ENCODE assay signal across 11 cellular contexts in the genomic region with DNA sequence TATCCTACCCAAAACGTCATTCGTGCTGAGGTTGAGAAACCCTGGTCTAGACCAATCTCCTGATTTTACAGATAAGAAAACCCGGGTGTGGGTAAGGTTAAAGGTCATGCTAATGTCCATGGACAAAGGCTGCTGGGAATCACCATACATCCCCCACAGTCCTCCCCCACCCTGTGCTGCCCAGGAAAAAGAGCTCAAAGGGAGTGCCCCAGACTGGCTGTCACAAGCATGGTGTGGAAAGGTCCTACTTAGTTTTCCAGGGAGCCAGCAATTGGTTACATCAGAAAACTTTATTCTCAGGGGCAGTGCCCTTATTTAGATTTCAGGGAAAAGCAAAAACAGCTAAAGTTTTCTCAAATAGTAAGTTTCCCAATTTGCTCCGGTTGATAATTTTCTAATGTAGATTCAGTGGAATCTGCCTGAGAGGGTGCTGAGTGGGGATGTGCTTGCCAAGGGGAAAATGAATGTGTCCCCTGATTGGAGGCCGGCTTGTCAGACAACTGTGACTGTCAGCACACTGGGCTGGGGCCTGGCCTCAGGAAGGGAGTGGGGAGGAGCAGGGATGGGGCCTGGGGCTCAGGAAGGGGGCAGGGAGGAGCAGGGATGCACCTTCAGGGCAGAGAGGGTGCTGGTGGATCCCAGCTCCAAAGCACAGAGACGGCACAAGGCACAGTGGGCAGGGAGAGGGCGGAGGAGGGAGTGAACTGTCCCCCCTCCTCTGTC.
DNase-seq lines count a peak whose midpoint lies in the region; ATAC-seq and TF ChIP-seq lines count a peak whose summit lies in the region.
"Had no signal": no experiment of that assay in that cellular context is flagged by ENCODE, and none has a peak within 500 bp of the region (broad histone marks: within the 10 kb centered on the region; RNA-seq: fewer than 3 reads in every experiment).

No MANE protein-coding gene starts in this region.

- H3K27me3 ChIP-seq in IMR-90 (ENCODE audit: control insufficient read depth, insufficient read depth, low read length) = no peaks in the 10 kb centered on the region
- H3K27me3 ChIP-seq in CD8-positive, alpha-beta T cell (ENCODE audit: insufficient read depth, low read length) = no peaks in the 10 kb centered on the region
- H3K27me3 ChIP-seq: BLaER1 had no signal

- TF ChIP-seq RAD21 in IMR-90 (IDR thresholded peaks at IDR 0.05; ENCODE audit: low read length) = no peak

- peak overlapping the region; percentile 77 for H3K27ac Mint-ChIP-seq in progenitor cell of endocrine pancreas
- H3K27ac Mint-ChIP-seq in CD8-positive, alpha-beta T cell = no peak overlapping the region
- H3K27ac Mint-ChIP-seq: H9 had no signal

- in situ Hi-C loops in IMR-90 (cut with MboI; ENCODE audit: low sequenced_read_pairs) = no loop called here

- H2AFZ ChIP-seq in IMR-90 (replicated peaks; ENCODE audit: low read length, poor library complexity) = peak overlapping the region; percentile 36

- H3K79me1 ChIP-seq in IMR-90 (ENCODE audit: low read depth in 1 of 2, low read length in 2 of 2) = 0 out of 4 replicates have a peak, but pooled peaks cover 3 to 5% of the 10 kb centered on the region in 2 experiments

- H2AK9ac ChIP-seq in IMR-90 (replicated peaks; ENCODE audit: low read depth, low read length, poor library complexity) = no peak overlapping the region

- H2BK120ac ChIP-seq in IMR-90 (ENCODE audit: low read depth, low read length) = no peak overlapping the region

- H4K8ac ChIP-seq in IMR-90 (ENCODE audit: low read depth in 2 of 2, low read length in 2 of 2) = no peak overlapping the region

- no peaks in the 10 kb centered on the region for H3K9me3 Mint-ChIP-seq in progenitor cell of endocrine pancreas (ENCODE audit: low read depth)
- H3K9me3 Mint-ChIP-seq in CD8-positive, alpha-beta T cell = no peaks in the 10 kb centered on the region
- H3K9me3 Mint-ChIP-seq: H9 had no signal

- peaks cover 13% of the 10 kb centered on the region for H3K4me1 ChIP-seq in IMR-90 (ENCODE audit: control insufficient read depth, insufficient read depth, low read length)
- no peaks in the 10 kb centered on the region for H3K4me1 ChIP-seq in CD8-positive, alpha-beta T cell (ENCODE audit: insufficient read depth, low read length)

- H2BK20ac ChIP-seq in IMR-90 (ENCODE audit: low read depth, low read length) = no peak overlapping the region

- H4K20me1 ChIP-seq in IMR-90 (ENCODE audit: insufficient read depth, low read length) = no peaks in the 10 kb centered on the region
- H4K20me1 ChIP-seq: BLaER1 had no signal

- H3K27ac ChIP-seq in IMR-90 (ENCODE audit: insufficient read depth, low read length) = no peak overlapping the region
- no peak overlapping the region for H3K27ac ChIP-seq in CD8-positive, alpha-beta T cell (ENCODE audit: low read depth, low read length)
- H3K27ac ChIP-seq: BLaER1 had no signal

- no peak for ATAC-seq in IMR-90 (ENCODE audit: low read depth)
- ATAC-seq in CD8-positive, alpha-beta T cell = no peak

- peaks cover 94% of the 10 kb centered on the region for H3K27me3 Mint-ChIP-seq in progenitor cell of endocrine pancreas
- no peaks in the 10 kb centered on the region for H3K27me3 Mint-ChIP-seq in CD8-positive, alpha-beta T cell (ENCODE audit: low read depth)

- no peak overlapping the region for H3K23ac ChIP-seq in IMR-90 (ENCODE audit: low read depth, low read length)

- CTCF ChIA-PET in IMR-90 (lab: Yijun Ruan, JAX) = no interaction called here
- CTCF ChIA-PET in CD8-positive, alpha-beta T cell (lab: Charles Lee) = interaction anchor here (1.1 kb wide), 1 partner anchor 9 kb away, joined by 3 read pairs; no protein-coding TSS in a partner anchor

- 46% methylated on average over 3 of the region's 7 CpGs; no CpG with 5 or more reads in 1 of the 2 experiments for WGBS in IMR-90 (ENCODE audit: extremely low coverage in 2 of 2, insufficient read length in 1 of 2), 2 experiments

- no peaks in the 10 kb centered on the region for H3K36me3 Mint-ChIP-seq in progenitor cell of endocrine pancreas (ENCODE audit: insufficient read depth)
- no peaks in the 10 kb centered on the region for H3K36me3 Mint-ChIP-seq in CD8-positive, alpha-beta T cell

- no peak overlapping the region for H3K4me3 ChIP-seq in IMR-90 (ENCODE audit: insufficient read depth, low read depth, low read length)
- no peak overlapping the region for H3K4me3 ChIP-seq in CD8-positive, alpha-beta T cell (ENCODE audit: low read depth, low read length)
- H3K4me3 ChIP-seq: BLaER1 had no signal

- no peak for TF ChIP-seq POLR2A in IMR-90 (IDR thresholded peaks at IDR 0.05; ENCODE audit: low read depth, low read length)

- H3K9me1 ChIP-seq in IMR-90 (ENCODE audit: insufficient read depth, low read length) = 0 out of 2 replicates have a peak, but pooled peaks cover 4% of the 10 kb centered on the region

- H3K18ac ChIP-seq in IMR-90 (ENCODE audit: low read depth, low read length) = no peak overlapping the region

- dilution Hi-C loops in IMR-90 (cut with HindIII; ENCODE audit: low sequenced_read_pairs, unreplicated experiment) = no loop called here

- H3K14ac ChIP-seq in IMR-90 (replicated peaks; ENCODE audit: low read depth, low read length) = no peak overlapping the region

- POLR2A ChIA-PET in IMR-90 (lab: Charles Lee; ENCODE audit: unreplicated experiment) = no interaction called here
- POLR2A ChIA-PET in CD8-positive, alpha-beta T cell (lab: Charles Lee) = no interaction called here

- no peak overlapping the region; the same call in 1 of the 2 replicates for H4K91ac ChIP-seq in IMR-90 (ENCODE audit: insufficient read depth, low read depth, low read length)

- H3K36me3 ChIP-seq in IMR-90 (ENCODE audit: control insufficient read depth, insufficient read depth, low read length) = no peaks in the 10 kb centered on the region
- no peaks in the 10 kb centered on the region for H3K36me3 ChIP-seq in CD8-positive, alpha-beta T cell (ENCODE audit: insufficient read depth, low read length)
- H3K36me3 ChIP-seq: BLaER1 had no signal

- peak; percentile 49 for DNase-seq in Ammon's horn (ENCODE audit: low spot score)
- no peak for DNase-seq in IMR-90
- peak; percentile 51 for DNase-seq in globus pallidus (ENCODE audit: low spot score)
- no peak for DNase-seq in progenitor cell of endocrine pancreas (ENCODE audit: low spot score, unreplicated experiment)
- no peak for DNase-seq in CD8-positive, alpha-beta T cell
- no peak for DNase-seq in GOT3 (lab: John Stamatoyannopoulos, UW)
- no peak for DNase-seq in stimulated activated CD4-positive, alpha-beta T cell treated with anti-CD3 and anti-CD28 coated beads, Interleukin-12 subunit alpha, Interleukin-12 subunit beta, amount 100 ng/mL, for 4 hours
- DNase-seq: DMS53, GF-D8, H9 had no signal

- intact Hi-C loops in IMR-90 (cut with micrococcal nuclease) = no loop called here
- intact Hi-C loops in CD8-positive, alpha-beta T cell (cut with DNase I, micrococcal nuclease) = no loop called here

- H2AK5ac ChIP-seq in IMR-90 (ENCODE audit: low read depth, low read length) = no peak overlapping the region

- no peaks in the 10 kb centered on the region for H3K9me3 ChIP-seq in IMR-90 (ENCODE audit: control insufficient read depth, insufficient read depth, low read length)
- no peaks in the 10 kb centered on the region for H3K9me3 ChIP-seq in CD8-positive, alpha-beta T cell (ENCODE audit: low read length)
- H3K9me3 ChIP-seq: BLaER1 had no signal

- H3K4ac ChIP-seq in IMR-90 (ENCODE audit: low read depth, low read length) = no peak overlapping the region

- H3K4me1 Mint-ChIP-seq in progenitor cell of endocrine pancreas (ENCODE audit: low read depth) = peaks cover 11% of the 10 kb centered on the region
- peaks cover 3% of the 10 kb centered on the region for H3K4me1 Mint-ChIP-seq in CD8-positive, alpha-beta T cell (ENCODE audit: low read depth)

- no peak overlapping the region for H2BK5ac ChIP-seq in IMR-90 (ENCODE audit: low read depth, low read length, poor library complexity, severe bottlenecking)

- no peak overlapping the region for H4K5ac ChIP-seq in IMR-90 (ENCODE audit: low read depth, low read length)

- H2BK15ac ChIP-seq in IMR-90 (ENCODE audit: low read depth, low read length) = no peak overlapping the region

- no peak overlapping the region for H3K4me2 ChIP-seq in IMR-90 (ENCODE audit: low read depth, low read length)
- H3K4me2 ChIP-seq: BLaER1 had no signal

- H3K9ac ChIP-seq in IMR-90 (ENCODE audit: low read depth, low read length) = no peak overlapping the region
- H3K9ac ChIP-seq: BLaER1 had no signal

- H3K56ac ChIP-seq in IMR-90 (ENCODE audit: extremely low read depth, insufficient read depth, low read length) = no peak overlapping the region

- TF ChIP-seq CTCF in IMR-90 (conservative IDR thresholded peaks at IDR 0.05; ENCODE audit: low read depth, low read length) (no peak), progenitor cell of endocrine pancreas (IDR thresholded peaks at IDR 0.05; ENCODE audit: unreplicated experiment) (no peak)
- no peak for TF ChIP-seq CTCF in CD8-positive, alpha-beta T cell (IDR thresholded peaks at IDR 0.05)

- no peak overlapping the region for H3K4me3 Mint-ChIP-seq in progenitor cell of endocrine pancreas (ENCODE audit: low read depth)
- no peak overlapping the region for H3K4me3 Mint-ChIP-seq in CD8-positive, alpha-beta T cell
- H3K4me3 Mint-ChIP-seq: H9 had no signal

- BruUV-seq in IMR-90 (replicated peaks; lab: Mats Ljungman, UMichigan) = no TSS peak

TF ChIP-seq in IMR-90, 13 proteins besides CTCF, POLR2A, EP300 and RAD21:
- TF ChIP-seq, protein P1, sequence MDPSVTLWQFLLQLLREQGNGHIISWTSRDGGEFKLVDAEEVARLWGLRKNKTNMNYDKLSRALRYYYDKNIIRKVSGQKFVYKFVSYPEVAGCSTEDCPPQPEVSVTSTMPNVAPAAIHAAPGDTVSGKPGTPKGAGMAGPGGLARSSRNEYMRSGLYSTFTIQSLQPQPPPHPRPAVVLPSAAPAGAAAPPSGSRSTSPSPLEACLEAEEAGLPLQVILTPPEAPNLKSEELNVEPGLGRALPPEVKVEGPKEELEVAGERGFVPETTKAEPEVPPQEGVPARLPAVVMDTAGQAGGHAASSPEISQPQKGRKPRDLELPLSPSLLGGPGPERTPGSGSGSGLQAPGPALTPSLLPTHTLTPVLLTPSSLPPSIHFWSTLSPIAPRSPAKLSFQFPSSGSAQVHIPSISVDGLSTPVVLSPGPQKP (IDR thresholded peaks at IDR 0.05; ENCODE audit: borderline replicate concordance, low read depth, low read length) = no peak
- TF ChIP-seq MXI1 (IDR thresholded peaks at IDR 0.05; ENCODE audit: borderline replicate concordance, low read depth, low read length) (no peak), MAZ (IDR thresholded peaks at IDR 0.05; ENCODE audit: borderline replicate concordance, low read depth, low read length) (no peak), RCOR1 (IDR thresholded peaks at IDR 0.05; ENCODE audit: insufficient replicate concordance, low read length) (no peak), CHD1 (IDR thresholded peaks at IDR 0.05; ENCODE audit: low read depth, low read length) (no peak), CEBPB (IDR thresholded peaks at IDR 0.05; ENCODE audit: low read depth, low read length) (no peak)
TF ChIP-seq in IMR-90: peak in this region for 0.

Comparison
In these comparisons a context has a peak if more than half of its experiments do, and no peak if none do; other contexts are left out.
1. DNase-seq: peak in Ammon's horn (single experiment) and globus pallidus (single experiment); none in IMR-90 (single experiment), progenitor cell of endocrine pancreas (single experiment), CD8-positive, alpha-beta T cell (0 of 7), GOT3 (single experiment) and stimulated activated CD4-positive, alpha-beta T cell treated with anti-CD3 and anti-CD28 coated beads, Interleukin-12 subunit alpha, Interleukin-12 subunit beta, amount 100 ng/mL, for 4 hours (single experiment).